10 cellular contexts compared by ENCODE assay signal in the genomic region with DNA sequence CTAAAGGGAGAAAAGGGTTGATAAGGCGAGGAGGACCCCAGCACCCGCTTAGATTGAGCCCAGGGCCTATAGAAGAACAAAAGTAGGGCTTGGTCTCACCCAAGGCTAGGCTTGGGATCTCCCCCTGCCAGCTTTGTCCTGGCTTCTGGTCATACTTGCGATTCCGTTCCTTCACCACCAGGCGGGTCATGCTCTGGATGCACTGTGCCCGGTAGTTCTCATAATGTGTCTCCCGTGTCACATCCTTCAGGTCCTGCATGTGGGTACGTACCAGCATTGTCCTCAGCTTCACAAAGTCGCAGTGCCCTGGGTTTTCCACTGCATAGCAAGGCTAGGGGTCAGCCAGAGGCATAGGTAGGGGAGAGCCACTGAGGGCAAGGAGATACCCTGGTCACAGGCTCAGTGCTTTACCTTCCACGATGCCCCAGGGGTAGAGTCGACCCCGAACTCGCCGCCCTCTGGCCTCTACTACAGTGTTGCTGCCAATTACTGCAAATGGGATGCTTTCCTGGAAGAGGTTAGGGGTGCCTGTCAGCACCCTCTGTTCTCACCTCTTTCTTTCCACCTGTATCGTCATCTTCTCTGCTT. TPM values are rescaled to one million over a fixed set of nuclear protein-coding genes. Genes with fewer than 3 reads are reported as not detected.
DNase-seq lines count a peak whose midpoint lies in the region; ATAC-seq and TF ChIP-seq lines count a peak whose summit lies in the region.
"Had no signal": no experiment of that assay in that cellular context is flagged by ENCODE, and none has a peak within 500 bp of the region (broad histone marks: within the 10 kb centered on the region; RNA-seq: fewer than 3 reads in every experiment).

No MANE protein-coding gene starts in this region.

- H3K4me1 ChIP-seq in Loucy (ENCODE audit: insufficient read depth, low read length, poor library complexity, severe bottlenecking): peaks cover 21% of the 10 kb centered on the region

- H3K9ac ChIP-seq in Loucy (ENCODE audit: low read depth, low read length, poor library complexity, severe bottlenecking): peak overlapping the region; percentile 91

- TF ChIP-seq CTCF in Loucy (conservative IDR thresholded peaks at IDR 0.05; ENCODE audit: low read length): peak; percentile 50
- TF ChIP-seq CTCF in brain (conservative IDR thresholded peaks at IDR 0.05): peak; percentile 33 to 57
- peak; percentile 39 for TF ChIP-seq CTCF in osteocyte (IDR thresholded peaks at IDR 0.05)

- ATAC-seq in GM18505 (IDR thresholded peaks at IDR 0.05; ENCODE audit: unreplicated experiment): no peak
- ATAC-seq in HG03520 (IDR thresholded peaks at IDR 0.05; ENCODE audit: unreplicated experiment): no peak

- H2AFZ ChIP-seq in Loucy (ENCODE audit: low read length): no peak overlapping the region

- no peaks in the 10 kb centered on the region for H3K27me3 ChIP-seq in Loucy (ENCODE audit: insufficient read depth, low read length, poor library complexity, severe bottlenecking)

- H3K27ac Mint-ChIP-seq in brain (peak overlapping the region in 2 of 5 experiments; percentile 45 to 47), osteocyte (ENCODE audit: unreplicated experiment) (peak overlapping the region; percentile 50)

- peaks cover 8% of the 10 kb centered on the region for H3K27me3 Mint-ChIP-seq in brain
- no peaks in the 10 kb centered on the region for H3K27me3 Mint-ChIP-seq in osteocyte (ENCODE audit: unreplicated experiment)

- H3K4me2 ChIP-seq in Loucy (ENCODE audit: low read depth, low read length, poor library complexity, severe bottlenecking): peak overlapping the region; percentile 82

- H4K20me1 ChIP-seq in Loucy (ENCODE audit: insufficient read depth, low read length, poor library complexity, severe bottlenecking): no peaks in the 10 kb centered on the region

- H3K4me3 ChIP-seq in Loucy (ENCODE audit: low read length, poor library complexity, severe bottlenecking): no peak overlapping the region
- H3K4me3 ChIP-seq: skin epidermis had no signal

- no peaks in the 10 kb centered on the region for H3K36me3 Mint-ChIP-seq in brain
- peaks cover 4% of the 10 kb centered on the region for H3K36me3 Mint-ChIP-seq in osteocyte (ENCODE audit: unreplicated experiment)

- no peak for TF ChIP-seq POLR2A in GM18505 (IDR thresholded peaks at IDR 0.05; ENCODE audit: borderline replicate concordance, extremely low read depth, insufficient read depth, insufficient read length)

- H3K9me3 ChIP-seq in Loucy (ENCODE audit: insufficient read depth, low read depth, low read length): no peaks in the 10 kb centered on the region

- H3K4me1 Mint-ChIP-seq in brain (peaks cover 36% of the 10 kb centered on the region), osteocyte (ENCODE audit: unreplicated experiment) (peaks cover 43% of the 10 kb centered on the region)

- H3K4me3 Mint-ChIP-seq in brain (peak overlapping the region in 1 of 5 experiments; percentile 50), osteocyte (ENCODE audit: unreplicated experiment) (no peak overlapping the region)

- H3K36me3 ChIP-seq in Loucy (ENCODE audit: insufficient read depth, low read length): no peaks in the 10 kb centered on the region

- H3K9me3 Mint-ChIP-seq in brain (peaks cover 0 to 4% (median 0%) of the 10 kb centered on the region in 5 experiments), osteocyte (ENCODE audit: unreplicated experiment) (no peaks in the 10 kb centered on the region)

- DNase-seq in NCI-H526 (lab: John Stamatoyannopoulos, UW) (peak; percentile 10 to 43), NCI-H526 treated with DMSO at 0.1 percent for 48 hours (lab: John Stamatoyannopoulos, UW) (no peak), osteocyte (ENCODE audit: extremely low spot score, unreplicated experiment) (no peak), NCI-H524 (lab: John Stamatoyannopoulos, UW) (no peak)
- DNase-seq: effector memory CD4-positive, alpha-beta T cell had no signal

- peaks cover 7% of the 10 kb centered on the region for H3F3A ChIP-seq in Loucy (ENCODE audit: low read depth)

- H3K9me2 ChIP-seq in Loucy (replicated peaks; ENCODE audit: low read depth, low read length): no peaks in the 10 kb centered on the region

- H3K79me2 ChIP-seq in Loucy (ENCODE audit: insufficient read depth, low read length): peaks cover 10% of the 10 kb centered on the region

RNA-seq across cellular contexts. Expression of a gene that starts 6.5 kb away (rescaled TPM):
- polyA plus RNA-seq in brain (ENCODE audit: insufficient read depth, low read depth, low replicate concordance): 29.3 TPM
- total RNA-seq in osteocyte: 47.3 and 47.4 TPM in 2 replicates

RNA-seq across cellular contexts. Expression of a gene that starts 32.7 kb away (rescaled TPM):
- polyA plus RNA-seq in brain (ENCODE audit: insufficient read depth, low read depth, low replicate concordance): not detected
- not detected in 2 replicates for total RNA-seq in osteocyte

Comparison
In these comparisons a context has a peak if more than half of its experiments do, and no peak if none do; other contexts are left out.
1. DNase-seq: peak in NCI-H526 (2 of 2); none in NCI-H526 treated with DMSO at 0.1 percent for 48 hours (single experiment), osteocyte (single experiment) and NCI-H524 (0 of 2).
2. Peak in every context shown above with its lines, with median percentiles within 50 percentile points of each other: CTCF ChIP-seq.